ENCODE assay signal across 9 cellular contexts in the genomic region with DNA sequence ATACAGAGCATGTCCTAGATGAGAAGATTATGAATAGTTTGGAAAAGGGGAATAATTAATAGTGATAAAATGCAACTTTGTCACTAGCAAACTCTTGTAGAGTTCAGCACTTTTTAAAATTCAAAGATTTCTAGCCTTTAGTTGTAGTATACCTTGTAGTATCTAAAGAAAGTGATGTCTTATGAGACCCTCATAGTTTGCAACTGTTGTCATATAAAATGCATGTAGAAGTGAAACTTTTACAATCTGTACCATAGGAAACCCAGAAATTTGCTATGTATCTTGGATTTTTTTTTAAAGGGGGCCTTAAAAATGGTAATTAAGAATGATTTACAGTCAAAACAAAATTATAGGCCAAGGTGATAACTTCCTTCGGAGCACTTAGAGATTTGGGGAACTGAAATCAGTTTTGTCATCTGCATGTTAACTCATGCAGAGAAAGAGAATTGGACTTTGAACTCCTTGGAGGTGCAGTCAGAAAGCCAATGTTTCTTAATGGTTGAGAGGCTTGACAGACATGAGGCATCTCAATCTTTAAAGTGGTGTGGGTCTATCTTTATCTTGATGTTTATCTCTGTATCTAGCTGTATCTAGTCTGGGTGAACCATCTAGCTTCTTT. TPM values are rescaled to one million over a fixed set of nuclear protein-coding genes. Genes with fewer than 3 reads are reported as not detected.
DNase-seq lines count a peak whose midpoint lies in the region; ATAC-seq and TF ChIP-seq lines count a peak whose summit lies in the region.
"Had no signal": no experiment of that assay in that cellular context is flagged by ENCODE, and none has a peak within 500 bp of the region (broad histone marks: within the 10 kb centered on the region; RNA-seq: fewer than 3 reads in every experiment).

No MANE protein-coding gene starts in this region.

- peak overlapping the region; percentile 73 for H3K4me2 ChIP-seq in parathyroid adenoma (ENCODE audit: low read length)

- no peak for TF ChIP-seq CTCF in WTC11 (IDR thresholded peaks at IDR 0.05)
- TF ChIP-seq CTCF in parathyroid adenoma (IDR thresholded peaks at IDR 0.05): no peak

- H3K4me1 ChIP-seq in parathyroid adenoma: no peaks in the 10 kb centered on the region

- CTCF ChIA-PET in WTC11 (lab: Charles Lee): no interaction called here

- no peaks in the 10 kb centered on the region for H3K9me3 ChIP-seq in parathyroid adenoma (ENCODE audit: control insufficient read depth, low read length)

- ATAC-seq in GM19023 (IDR thresholded peaks at IDR 0.05; ENCODE audit: unreplicated experiment) (peak; percentile 49), HG02970 (IDR thresholded peaks at IDR 0.05; ENCODE audit: low FRiP score, unreplicated experiment) (peak; percentile 49), WTC11 (no peak)
- ATAC-seq: Panc1 had no signal

- peak overlapping the region; percentile 68 for H3K4me3 Mint-ChIP-seq in WTC11

- DNase-seq in WTC11 (ENCODE audit: low spot score) (no peak), NCI-H774 (lab: John Stamatoyannopoulos, UW) (no peak), NCI-H2227 treated with DMSO at 0.1 percent for 48 hours (lab: John Stamatoyannopoulos, UW) (no peak)
- no peak for DNase-seq in stimulated activated CD8-positive, alpha-beta memory T cell treated with anti-CD3 and anti-CD28 coated beads, Interleukin-4, amount 100 ng/mL, for 48 hours
- DNase-seq in stimulated activated CD4-positive, alpha-beta T cell treated with anti-CD3 and anti-CD28 coated beads, Interleukin-12 subunit alpha, Interleukin-12 subunit beta, amount 100 ng/mL, for 4 hours: no peak

- no peak overlapping the region for H3K27ac Mint-ChIP-seq in WTC11

- peak overlapping the region; percentile 96 for H3K27ac ChIP-seq in parathyroid adenoma

- H3K4me1 Mint-ChIP-seq in WTC11: peaks cover 24% of the 10 kb centered on the region

- peaks cover 9% of the 10 kb centered on the region for H3K9me3 Mint-ChIP-seq in WTC11

- H3K27me3 Mint-ChIP-seq in WTC11 (ENCODE audit: low read depth): peaks cover 37% of the 10 kb centered on the region

- peak overlapping the region; percentile 70 for H3K4me3 ChIP-seq in parathyroid adenoma (ENCODE audit: low read depth, low read length)

- no peak overlapping the region for H3K9ac ChIP-seq in parathyroid adenoma

- H3K79me2 ChIP-seq in parathyroid adenoma: peaks cover 9% of the 10 kb centered on the region

- no peaks in the 10 kb centered on the region for H3K27me3 ChIP-seq in parathyroid adenoma (ENCODE audit: control insufficient read depth, insufficient read depth, low read length)

- no peaks in the 10 kb centered on the region for H3K36me3 Mint-ChIP-seq in WTC11

- POLR2A ChIA-PET in WTC11 (lab: Charles Lee): no interaction called here

- H3K36me3 ChIP-seq in parathyroid adenoma (ENCODE audit: control insufficient read depth, insufficient read depth, low read length): no peaks in the 10 kb centered on the region

- peak overlapping the region; percentile 79 for H2AFZ ChIP-seq in parathyroid adenoma

TF ChIP-seq in WTC11, 78 proteins besides CTCF, POLR2A, EP300 and RAD21:
- TF ChIP-seq ZNF232 (CRISPR knock-in tag; IDR thresholded peaks at IDR 0.05) (no peak), KAT7 (CRISPR knock-in tag; IDR thresholded peaks at IDR 0.05; ENCODE audit: borderline replicate concordance) (no peak), ESRRA (CRISPR knock-in tag; IDR thresholded peaks at IDR 0.05; ENCODE audit: borderline replicate concordance) (no peak), ETV6 (CRISPR knock-in tag; IDR thresholded peaks at IDR 0.05) (no peak), ZNF219 (CRISPR knock-in tag; IDR thresholded peaks at IDR 0.05; ENCODE audit: borderline replicate concordance) (no peak), ZNF121 (CRISPR knock-in tag; IDR thresholded peaks at IDR 0.05) (no peak), CREM (CRISPR knock-in tag; IDR thresholded peaks at IDR 0.05) (no peak), GTF2I (CRISPR knock-in tag; conservative IDR thresholded peaks at IDR 0.05) (no peak), MXD4 (CRISPR knock-in tag; IDR thresholded peaks at IDR 0.05; ENCODE audit: borderline replicate concordance) (no peak), EMX1 (CRISPR knock-in tag; IDR thresholded peaks at IDR 0.05) (no peak), ATF1 (CRISPR knock-in tag; IDR thresholded peaks at IDR 0.05) (no peak)
- TF ChIP-seq, protein P1, sequence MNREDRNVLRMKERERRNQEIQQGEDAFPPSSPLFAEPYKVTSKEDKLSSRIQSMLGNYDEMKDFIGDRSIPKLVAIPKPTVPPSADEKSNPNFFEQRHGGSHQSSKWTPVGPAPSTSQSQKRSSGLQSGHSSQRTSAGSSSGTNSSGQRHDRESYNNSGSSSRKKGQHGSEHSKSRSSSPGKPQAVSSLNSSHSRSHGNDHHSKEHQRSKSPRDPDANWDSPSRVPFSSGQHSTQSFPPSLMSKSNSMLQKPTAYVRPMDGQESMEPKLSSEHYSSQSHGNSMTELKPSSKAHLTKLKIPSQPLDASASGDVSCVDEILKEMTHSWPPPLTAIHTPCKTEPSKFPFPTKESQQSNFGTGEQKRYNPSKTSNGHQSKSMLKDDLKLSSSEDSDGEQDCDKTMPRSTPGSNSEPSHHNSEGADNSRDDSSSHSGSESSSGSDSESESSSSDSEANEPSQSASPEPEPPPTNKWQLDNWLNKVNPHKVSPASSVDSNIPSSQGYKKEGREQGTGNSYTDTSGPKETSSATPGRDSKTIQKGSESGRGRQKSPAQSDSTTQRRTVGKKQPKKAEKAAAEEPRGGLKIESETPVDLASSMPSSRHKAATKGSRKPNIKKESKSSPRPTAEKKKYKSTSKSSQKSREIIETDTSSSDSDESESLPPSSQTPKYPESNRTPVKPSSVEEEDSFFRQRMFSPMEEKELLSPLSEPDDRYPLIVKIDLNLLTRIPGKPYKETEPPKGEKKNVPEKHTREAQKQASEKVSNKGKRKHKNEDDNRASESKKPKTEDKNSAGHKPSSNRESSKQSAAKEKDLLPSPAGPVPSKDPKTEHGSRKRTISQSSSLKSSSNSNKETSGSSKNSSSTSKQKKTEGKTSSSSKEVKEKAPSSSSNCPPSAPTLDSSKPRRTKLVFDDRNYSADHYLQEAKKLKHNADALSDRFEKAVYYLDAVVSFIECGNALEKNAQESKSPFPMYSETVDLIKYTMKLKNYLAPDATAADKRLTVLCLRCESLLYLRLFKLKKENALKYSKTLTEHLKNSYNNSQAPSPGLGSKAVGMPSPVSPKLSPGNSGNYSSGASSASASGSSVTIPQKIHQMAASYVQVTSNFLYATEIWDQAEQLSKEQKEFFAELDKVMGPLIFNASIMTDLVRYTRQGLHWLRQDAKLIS (CRISPR knock-in tag; IDR thresholded peaks at IDR 0.05; ENCODE audit: borderline replicate concordance): no peak
- TF ChIP-seq, protein P2, sequence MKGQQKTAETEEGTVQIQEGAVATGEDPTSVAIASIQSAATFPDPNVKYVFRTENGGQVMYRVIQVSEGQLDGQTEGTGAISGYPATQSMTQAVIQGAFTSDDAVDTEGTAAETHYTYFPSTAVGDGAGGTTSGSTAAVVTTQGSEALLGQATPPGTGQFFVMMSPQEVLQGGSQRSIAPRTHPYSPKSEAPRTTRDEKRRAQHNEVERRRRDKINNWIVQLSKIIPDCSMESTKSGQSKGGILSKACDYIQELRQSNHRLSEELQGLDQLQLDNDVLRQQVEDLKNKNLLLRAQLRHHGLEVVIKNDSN (CRISPR knock-in tag; IDR thresholded peaks at IDR 0.05): no peak
- TF ChIP-seq, protein P3, sequence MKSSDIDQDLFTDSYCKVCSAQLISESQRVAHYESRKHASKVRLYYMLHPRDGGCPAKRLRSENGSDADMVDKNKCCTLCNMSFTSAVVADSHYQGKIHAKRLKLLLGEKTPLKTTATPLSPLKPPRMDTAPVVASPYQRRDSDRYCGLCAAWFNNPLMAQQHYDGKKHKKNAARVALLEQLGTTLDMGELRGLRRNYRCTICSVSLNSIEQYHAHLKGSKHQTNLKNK (CRISPR knock-in tag; IDR thresholded peaks at IDR 0.05): no peak
- TF ChIP-seq, protein P4, sequence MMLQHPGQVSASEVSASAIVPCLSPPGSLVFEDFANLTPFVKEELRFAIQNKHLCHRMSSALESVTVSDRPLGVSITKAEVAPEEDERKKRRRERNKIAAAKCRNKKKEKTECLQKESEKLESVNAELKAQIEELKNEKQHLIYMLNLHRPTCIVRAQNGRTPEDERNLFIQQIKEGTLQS (CRISPR knock-in tag; conservative IDR thresholded peaks at IDR 0.05): no peak
- TF ChIP-seq, protein P5, sequence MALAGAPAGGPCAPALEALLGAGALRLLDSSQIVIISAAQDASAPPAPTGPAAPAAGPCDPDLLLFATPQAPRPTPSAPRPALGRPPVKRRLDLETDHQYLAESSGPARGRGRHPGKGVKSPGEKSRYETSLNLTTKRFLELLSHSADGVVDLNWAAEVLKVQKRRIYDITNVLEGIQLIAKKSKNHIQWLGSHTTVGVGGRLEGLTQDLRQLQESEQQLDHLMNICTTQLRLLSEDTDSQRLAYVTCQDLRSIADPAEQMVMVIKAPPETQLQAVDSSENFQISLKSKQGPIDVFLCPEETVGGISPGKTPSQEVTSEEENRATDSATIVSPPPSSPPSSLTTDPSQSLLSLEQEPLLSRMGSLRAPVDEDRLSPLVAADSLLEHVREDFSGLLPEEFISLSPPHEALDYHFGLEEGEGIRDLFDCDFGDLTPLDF (CRISPR knock-in tag; IDR thresholded peaks at IDR 0.05): no peak
TF ChIP-seq in WTC11: peak in this region for 0.

RNA-seq across cellular contexts. Expression of a gene that starts 1.3 kb away (rescaled TPM):
- total RNA-seq in WTC11 (2021): 0.23 to 0.46 TPM (median 0.46 TPM) in 3 replicates
